Comparison of ENCODE assay signal across 8 cellular contexts in genomic region chr3:189148090-189148507, GRCh38. TPM values are rescaled to one million over a fixed set of nuclear protein-coding genes. Genes with fewer than 3 reads are reported as not detected.
A peak's percentile ranks its signal among the peaks of the same experiment; 100 is the strongest.
DNase-seq lines count a peak whose midpoint lies in the region; ATAC-seq and TF ChIP-seq lines count a peak whose summit lies in the region.

No MANE protein-coding gene starts in this region.

- no peaks in the 10 kb centered on the region for H3K9me3 Mint-ChIP-seq in activated T-helper 2 cell treated with anti-CD3 and anti-CD28 coated beads, Interferon-gamma antibody, Interleukin-2, Interleukin-4, amounts not matched to agents 10 μg/mL and 5 μg/mL and 100 μg/mL, durations not matched to agents 14 hours and 24 hours and 36 hours

- H3K27me3 Mint-ChIP-seq in activated T-helper 2 cell treated with anti-CD3 and anti-CD28 coated beads, Interferon-gamma antibody, Interleukin-2, Interleukin-4, amounts not matched to agents 10 μg/mL and 5 μg/mL and 100 μg/mL, durations not matched to agents 14 hours and 24 hours and 36 hours (ENCODE audit: low read depth): peaks cover 7% of the 10 kb centered on the region

- ATAC-seq in GM21360 (IDR thresholded peaks at IDR 0.05; ENCODE audit: unreplicated experiment) (peak; percentile 74), foreskin keratinocyte (peak; percentile 68), thoracic aorta (ENCODE audit: insufficient number of reproducible peaks, low FRiP score, low read depth) (peak; percentile 45)

- H3K4me3 ChIP-seq in thoracic aorta: no peak overlapping the region

- in situ Hi-C loops in Caki2 (cut with HindIII; ENCODE audit: low pct_unique_long_range_greater_than_20kb, low sequenced_read_pairs): no loop called here

- TF ChIP-seq CTCF in foreskin keratinocyte (conservative IDR thresholded peaks at IDR 0.05) (peak; percentile 85), thoracic aorta (IDR thresholded peaks at IDR 0.05) (peak; percentile 75)

- H3K4me1 Mint-ChIP-seq in activated T-helper 2 cell treated with anti-CD3 and anti-CD28 coated beads, Interferon-gamma antibody, Interleukin-2, Interleukin-4, amounts not matched to agents 10 μg/mL and 5 μg/mL and 100 μg/mL, durations not matched to agents 14 hours and 24 hours and 36 hours (ENCODE audit: low read depth): peaks cover 41% of the 10 kb centered on the region

- H3K27me3 ChIP-seq in foreskin keratinocyte (peaks cover 16% of the 10 kb centered on the region), thoracic aorta (replicated peaks; ENCODE audit: insufficient read depth) (no peaks in the 10 kb centered on the region)

- H3K36me3 Mint-ChIP-seq in activated T-helper 2 cell treated with anti-CD3 and anti-CD28 coated beads, Interferon-gamma antibody, Interleukin-2, Interleukin-4, amounts not matched to agents 10 μg/mL and 5 μg/mL and 100 μg/mL, durations not matched to agents 14 hours and 24 hours and 36 hours (ENCODE audit: low read depth): no peaks in the 10 kb centered on the region

- H3K4me3 Mint-ChIP-seq in activated T-helper 2 cell treated with anti-CD3 and anti-CD28 coated beads, Interferon-gamma antibody, Interleukin-2, Interleukin-4, amounts not matched to agents 10 μg/mL and 5 μg/mL and 100 μg/mL, durations not matched to agents 14 hours and 24 hours and 36 hours (ENCODE audit: low read depth): no peak overlapping the region

- H3K27ac Mint-ChIP-seq in activated T-helper 2 cell treated with anti-CD3 and anti-CD28 coated beads, Interferon-gamma antibody, Interleukin-2, Interleukin-4, amounts not matched to agents 10 μg/mL and 5 μg/mL and 100 μg/mL, durations not matched to agents 14 hours and 24 hours and 36 hours: no peak overlapping the region

- no peaks in the 10 kb centered on the region for H3K9me3 ChIP-seq in thoracic aorta

- H3K4me1 ChIP-seq in foreskin keratinocyte (no peaks in the 10 kb centered on the region), thoracic aorta (ENCODE audit: control insufficient read depth in 1 of 2, low read depth in 2 of 2) (no peaks in the 10 kb centered on the region)

- DNase-seq in Caki2 (ENCODE audit: low read depth) (peak; percentile 65), HuH-7.5 (ENCODE audit: low spot score) (peak; percentile 28), RKO (ENCODE audit: low spot score) (peak; percentile 67), foreskin keratinocyte (peak in 1 of 2 donors; percentile 35), nucleus accumbens (lab: John Stamatoyannopoulos, UW) (peak in 48 of 56 donors; percentile 1 to 82 (median 22)), thoracic aorta (ENCODE audit: low spot score) (peak; percentile 8)
- DNase-seq in activated T-helper 2 cell treated with anti-CD3 and anti-CD28 coated beads, Interferon-gamma antibody, Interleukin-2, Interleukin-4, amounts not matched to agents 10 μg/mL and 5 μg/mL and 100 μg/mL, durations not matched to agents 14 hours and 24 hours and 36 hours (ENCODE audit: low spot score): peak; percentile 52

- H3K36me3 ChIP-seq in thoracic aorta: no peaks in the 10 kb centered on the region

- intact Hi-C loops in activated T-helper 2 cell treated with anti-CD3 and anti-CD28 coated beads, Interferon-gamma antibody, Interleukin-2, Interleukin-4, amounts not matched to agents 10 μg/mL and 5 μg/mL and 100 μg/mL, durations not matched to agents 14 hours and 24 hours and 36 hours (cut with micrococcal nuclease): loop anchor here (1.0 to 10.0 kb wide), 9 partner anchors 89 to 1409 kb away; no protein-coding TSS in a partner anchor

- no peak overlapping the region for H3K27ac ChIP-seq in foreskin keratinocyte
- H3K27ac ChIP-seq in thoracic aorta: no peak overlapping the region

RNA-seq across cellular contexts. Expression of gene TPRG1, which starts 23.7 kb away (rescaled TPM):
- total RNA-seq in Caki2 (2014; rRNA removed; shearing (Covaris generic); ENCODE audit: low replicate concordance): 0.20 and 0.81 TPM in 2 replicates
- 91.8 and 95.9 TPM in 2 replicates for total RNA-seq in activated T-helper 2 cell treated with anti-CD3 and anti-CD28 coated beads, Interferon-gamma antibody, Interleukin-2, Interleukin-4, amounts not matched to agents 10 μg/mL and 5 μg/mL and 100 μg/mL, durations not matched to agents 14 hours and 24 hours and 36 hours
- total RNA-seq in foreskin keratinocyte (0.24 and 0.42 TPM in 2 replicates), thoracic aorta (10 to 100 TPM in 1 of 2 donors, 1 to 10 TPM in 1; 7.4 to 14.5 TPM)
- polyA plus RNA-seq in foreskin keratinocyte: 0.17 and 0.69 TPM in 2 replicates
